ENCODE assay signal across 8 cellular contexts in genomic region chr4:15005474-15006115, GRCh38. TPM values are rescaled to one million over a fixed set of nuclear protein-coding genes. Genes with fewer than 3 reads are reported as not detected.
DNase-seq lines count a peak whose midpoint lies in the region; ATAC-seq and TF ChIP-seq lines count a peak whose summit lies in the region.

No MANE protein-coding gene starts in this region.

- H3K27me3 ChIP-seq in HUES6 (ENCODE audit: control insufficient read depth, insufficient read depth, low read length) = peaks cover 15% of the 10 kb centered on the region
- no peaks in the 10 kb centered on the region for H3K27me3 ChIP-seq in muscle layer of duodenum (ENCODE audit: low read depth, low read length)

- H3K9me3 Mint-ChIP-seq in chondrocyte (ENCODE audit: low read depth) = no peaks in the 10 kb centered on the region

- no peak overlapping the region for H3K9ac ChIP-seq in HUES6 (ENCODE audit: low read length)

- H3K9me3 ChIP-seq in HUES6 (ENCODE audit: control insufficient read depth, insufficient read depth, low read depth, low read length) (no peaks in the 10 kb centered on the region), muscle layer of duodenum (ENCODE audit: control insufficient read depth in 1 of 2, low read length in 2 of 2) (no peaks in the 10 kb centered on the region)

- H3K27ac Mint-ChIP-seq in chondrocyte (ENCODE audit: unreplicated experiment) = peak overlapping the region; percentile 91

- TF ChIP-seq CTCF in AG04449 (IDR thresholded peaks at IDR 0.05; ENCODE audit: insufficient read depth, low read length, missing control alignments) = no peak
- TF ChIP-seq CTCF in chondrocyte (IDR thresholded peaks at IDR 0.05) = no peak

- peak overlapping the region; percentile 81 for H3K4me3 Mint-ChIP-seq in chondrocyte (ENCODE audit: unreplicated experiment)

- H3K36me3 ChIP-seq in HUES6 (ENCODE audit: control insufficient read depth, insufficient read depth, low read length) (no peaks in the 10 kb centered on the region; the same call in 1 of the 2 replicates), muscle layer of duodenum (ENCODE audit: control insufficient read depth in 1 of 2, insufficient read depth in 2 of 2, low read length in 2 of 2) (peaks cover 13 to 15% of the 10 kb centered on the region in 2 donors)

- DNase-seq in AG04449 (ENCODE audit: low read depth, low spot score) (no peak), chondrocyte (ENCODE audit: low spot score) (no peak), AG08396 (ENCODE audit: low spot score) (no peak), left lobe of liver (ENCODE audit: low spot score) (no peak), KG1 (lab: John Stamatoyannopoulos, UW) (no peak)

- H3K27me3 Mint-ChIP-seq in chondrocyte (ENCODE audit: low read depth) = no peaks in the 10 kb centered on the region

- peaks cover 12% of the 10 kb centered on the region for H3K36me3 Mint-ChIP-seq in chondrocyte (ENCODE audit: low read depth)

- POLR2A ChIA-PET in AG04449 (lab: Yijun Ruan, JAX) = no interaction called here

- H3K4me3 ChIP-seq in AG04449 (ENCODE audit: low read depth, low read length) (peak overlapping the region; percentile 82), HUES6 (ENCODE audit: low read depth, low read length) (peak overlapping the region; percentile 100), muscle layer of duodenum (ENCODE audit: low read depth in 1 of 2, low read length in 2 of 2) (peak overlapping the region; percentile 79 to 87)

- no peak for ATAC-seq in GM18517 (IDR thresholded peaks at IDR 0.05; ENCODE audit: unreplicated experiment)
- no peak for ATAC-seq in left lobe of liver

- CTCF ChIA-PET in AG04449 (lab: Yijun Ruan, JAX) = no interaction called here

- H3K27ac ChIP-seq in HUES6 (ENCODE audit: low read depth, low read length) = no peak overlapping the region
- H3K27ac ChIP-seq in muscle layer of duodenum (ENCODE audit: low read length) = peak overlapping the region; percentile 88

- H3K4me1 Mint-ChIP-seq in chondrocyte (ENCODE audit: low read depth) = peaks cover 49% of the 10 kb centered on the region

- H3K4me1 ChIP-seq in HUES6 (ENCODE audit: control insufficient read depth, insufficient read depth, low read length) = peaks cover 47% of the 10 kb centered on the region
- H3K4me1 ChIP-seq in muscle layer of duodenum (ENCODE audit: control insufficient read depth in 1 of 2, insufficient read depth in 2 of 2, low read length in 2 of 2) = peaks cover 0 to 30% of the 10 kb centered on the region in 2 donors

RNA-seq across cellular contexts. Expression of gene CPEB2, which starts 3.3 kb away (rescaled TPM):
- total RNA-seq in chondrocyte = 35.4 to 47.0 TPM (median 38.7 TPM) in 3 replicates
- total RNA-seq in left lobe of liver = 13.8 TPM
